Comparison of ENCODE assay signal across 15 cellular contexts in genomic region chrX:42680651-42681050, GRCh38.
DNase-seq lines count a peak whose midpoint lies in the region; ATAC-seq and TF ChIP-seq lines count a peak whose summit lies in the region.
"Had no signal": no experiment of that assay in that cellular context is flagged by ENCODE, and none has a peak within 500 bp of the region (broad histone marks: within the 10 kb centered on the region; RNA-seq: fewer than 3 reads in every experiment).

No MANE protein-coding gene starts in this region.

- no peaks in the 10 kb centered on the region for H3K9me2 ChIP-seq in MM.1S (replicated peaks; ENCODE audit: insufficient read depth, low read length)

- H3K27me3 ChIP-seq in cardiac muscle cell (no peaks in the 10 kb centered on the region), right atrium auricular region (no peaks in the 10 kb centered on the region), testis (no peaks in the 10 kb centered on the region), MM.1S (replicated peaks; ENCODE audit: insufficient read depth, low read length) (no peaks in the 10 kb centered on the region)
- H3K27me3 ChIP-seq: upper lobe of right lung had no signal

- no peak overlapping the region for H3K9ac ChIP-seq in MM.1S (ENCODE audit: low read length)

- H3K4me3 Mint-ChIP-seq in activated T-helper 17 cell treated with anti-CD3 and anti-CD28 coated beads, Interleukin-2, amount 50 U/mL, for 72 hours: no peak overlapping the region
- H3K4me3 Mint-ChIP-seq: natural killer cell, T-cell had no signal

- H3K79me2 ChIP-seq in MM.1S (ENCODE audit: low read length): no peaks in the 10 kb centered on the region

- H3K4me3 ChIP-seq in cardiac muscle cell: no peak overlapping the region
- no peak overlapping the region for H3K4me3 ChIP-seq in right atrium auricular region
- no peak overlapping the region for H3K4me3 ChIP-seq in epithelial cell of esophagus (ENCODE audit: low read length)
- H3K4me3 ChIP-seq in testis: no peak overlapping the region
- H3K4me3 ChIP-seq in MM.1S (ENCODE audit: low read length): no peak overlapping the region
- H3K4me3 ChIP-seq: upper lobe of right lung had no signal

- H3K36me3 ChIP-seq in cardiac muscle cell (no peaks in the 10 kb centered on the region), right atrium auricular region (no peaks in the 10 kb centered on the region), testis (ENCODE audit: low read depth, missing control alignments) (no peaks in the 10 kb centered on the region), MM.1S (replicated peaks; ENCODE audit: insufficient read depth, low read length) (no peaks in the 10 kb centered on the region)
- H3K36me3 ChIP-seq: upper lobe of right lung had no signal

- DNase-seq in cardiac muscle cell (ENCODE audit: low read depth in 1 of 2, low spot score in 1 of 2) (peak in 1 of 2 donors; percentile 78), right atrium auricular region (ENCODE audit: low spot score) (no peak), epithelial cell of esophagus (ENCODE audit: low read depth) (peak; percentile 1), left colon (no peak), testis (peak; percentile 27), GM10266 (ENCODE audit: extremely low spot score) (no peak), MM.1S (no peak)
- DNase-seq: activated CD4-positive, CD25-positive, alpha-beta regulatory T cell treated with anti-CD3 and anti-CD28 coated beads, Interleukin-2, amount 50 U/mL, for 72 hours; Caco-2; effector memory CD4-positive, alpha-beta T cell; Kasumi-1; natural killer cell; T-cell; upper lobe of right lung had no signal

- no peak overlapping the region for H3K27ac Mint-ChIP-seq in activated T-helper 17 cell treated with anti-CD3 and anti-CD28 coated beads, Interleukin-2, amount 50 U/mL, for 72 hours
- H3K27ac Mint-ChIP-seq: natural killer cell, T-cell had no signal

- H4K20me1 ChIP-seq in MM.1S (ENCODE audit: insufficient read depth, low read length): no peaks in the 10 kb centered on the region

- no peaks in the 10 kb centered on the region for H3K27me3 Mint-ChIP-seq in activated T-helper 17 cell treated with anti-CD3 and anti-CD28 coated beads, Interleukin-2, amount 50 U/mL, for 72 hours
- H3K27me3 Mint-ChIP-seq: T-cell had no signal

- no peaks in the 10 kb centered on the region for H3K9me3 ChIP-seq in cardiac muscle cell (ENCODE audit: low read depth)
- no peaks in the 10 kb centered on the region for H3K9me3 ChIP-seq in right atrium auricular region
- no peaks in the 10 kb centered on the region for H3K9me3 ChIP-seq in testis
- H3K9me3 ChIP-seq in MM.1S (replicated peaks; ENCODE audit: insufficient read depth, low read length): no peaks in the 10 kb centered on the region
- H3K9me3 ChIP-seq: Caco-2, upper lobe of right lung had no signal

- intact Hi-C loops in left colon (cut with DNase I, micrococcal nuclease): no loop called here
- intact Hi-C loops in testis (cut with DNase I; ENCODE audit: low total_unique reads): no loop called here

- no peak overlapping the region for H2AFZ ChIP-seq in MM.1S (ENCODE audit: low read length)

- no peak overlapping the region for H3K27ac ChIP-seq in cardiac muscle cell
- H3K27ac ChIP-seq in right atrium auricular region: no peak overlapping the region
- no peak overlapping the region for H3K27ac ChIP-seq in testis
- H3K27ac ChIP-seq in MM.1S (ENCODE audit: low read length): no peak overlapping the region
- H3K27ac ChIP-seq: upper lobe of right lung had no signal

- H3K4me1 Mint-ChIP-seq in activated T-helper 17 cell treated with anti-CD3 and anti-CD28 coated beads, Interleukin-2, amount 50 U/mL, for 72 hours: no peaks in the 10 kb centered on the region
- H3K4me1 Mint-ChIP-seq: natural killer cell, T-cell had no signal

- no peaks in the 10 kb centered on the region for H3K36me3 Mint-ChIP-seq in activated T-helper 17 cell treated with anti-CD3 and anti-CD28 coated beads, Interleukin-2, amount 50 U/mL, for 72 hours (ENCODE audit: low read depth)
- H3K36me3 Mint-ChIP-seq: natural killer cell, T-cell had no signal

- TF ChIP-seq CTCF in cardiac muscle cell (IDR thresholded peaks at IDR 0.05; ENCODE audit: low read depth, low read length) (peak; percentile 25), right atrium auricular region (IDR thresholded peaks at IDR 0.05) (no peak), epithelial cell of esophagus (IDR thresholded peaks at IDR 0.05; ENCODE audit: insufficient read depth, low read depth, low read length, missing control alignments) (peak; percentile 7), testis (IDR thresholded peaks at IDR 0.05) (no peak), GM10266 (IDR thresholded peaks at IDR 0.05; ENCODE audit: control insufficient read depth, insufficient read depth, low read depth, missing control alignments) (no peak), MM.1S (IDR thresholded peaks at IDR 0.05; ENCODE audit: low read length) (no peak)

- H3F3A ChIP-seq in MM.1S (ENCODE audit: insufficient read depth, low read length): no peaks in the 10 kb centered on the region

- peak; percentile 46 for ATAC-seq in left colon
- no peak for ATAC-seq in activated T-helper 17 cell treated with anti-CD3 and anti-CD28 coated beads, Interleukin-2, amount 50 U/mL, for 72 hours (replicated peaks)
- ATAC-seq: natural killer cell, T-cell, upper lobe of right lung had no signal

- TF ChIP-seq POLR2A in testis (IDR thresholded peaks at IDR 0.05): no peak

- H3K4me2 ChIP-seq in MM.1S (ENCODE audit: low read depth, low read length): no peak overlapping the region

- H3K4me1 ChIP-seq in cardiac muscle cell (ENCODE audit: low read depth): no peaks in the 10 kb centered on the region
- H3K4me1 ChIP-seq in right atrium auricular region: no peaks in the 10 kb centered on the region
- H3K4me1 ChIP-seq in testis: no peaks in the 10 kb centered on the region
- no peaks in the 10 kb centered on the region for H3K4me1 ChIP-seq in MM.1S (ENCODE audit: low read length)
- H3K4me1 ChIP-seq: Caco-2, upper lobe of right lung had no signal

- 25 to 40% methylated on average over 2 of the region's 2 CpGs for WGBS in testis, 2 donors

- no peaks in the 10 kb centered on the region for H3K9me3 Mint-ChIP-seq in activated T-helper 17 cell treated with anti-CD3 and anti-CD28 coated beads, Interleukin-2, amount 50 U/mL, for 72 hours
- H3K9me3 Mint-ChIP-seq: natural killer cell, T-cell had no signal

Comparison
In these comparisons a context has a peak if more than half of its experiments do, and no peak if none do; other contexts are left out.
1. CTCF ChIP-seq: peak in cardiac muscle cell (single experiment) and epithelial cell of esophagus (single experiment); none in right atrium auricular region (0 of 2), testis (0 of 3), GM10266 (single experiment) and MM.1S (single experiment).
2. DNase-seq: peak in epithelial cell of esophagus (single experiment) and testis (single experiment); none in right atrium auricular region (single experiment), left colon (0 of 2), GM10266 (single experiment) and MM.1S (single experiment).